13 cellular contexts compared by ENCODE assay signal in genomic region chr10:119283387-119283786, GRCh38.
DNase-seq lines count a peak whose midpoint lies in the region; ATAC-seq and TF ChIP-seq lines count a peak whose summit lies in the region.
"Had no signal": no experiment of that assay in that cellular context is flagged by ENCODE, and none has a peak within 500 bp of the region (broad histone marks: within the 10 kb centered on the region; RNA-seq: fewer than 3 reads in every experiment).

No MANE protein-coding gene starts in this region.

- TF ChIP-seq CTCF in mucosa of descending colon (IDR thresholded peaks at IDR 0.05) (no peak), GM10248 (IDR thresholded peaks at IDR 0.05; ENCODE audit: control extremely low read depth, extremely low read depth, low read depth, missing control alignments) (no peak)

- no peak overlapping the region for H2AK5ac ChIP-seq in neuronal stem cell (ENCODE audit: low read depth, low read length)

- POLR2A ChIA-PET in GM10248 (lab: Yijun Ruan, JAX): no interaction called here

- no peak overlapping the region for H3K14ac ChIP-seq in neuronal stem cell (ENCODE audit: low read length)

- no peaks in the 10 kb centered on the region for H3K9me3 ChIP-seq in CD4-positive, CD25-positive, alpha-beta regulatory T cell (ENCODE audit: control insufficient read depth in 2 of 2, low read length in 2 of 2)
- H3K9me3 ChIP-seq in neuronal stem cell (replicated peaks in 1 of 2; ENCODE audit: control insufficient read depth in 2 of 2, insufficient read depth in 1 of 2, low read depth in 1 of 2, low read length in 2 of 2) (no peaks in the 10 kb centered on the region), mucosa of descending colon (no peaks in the 10 kb centered on the region)
- H3K9me3 ChIP-seq: BLaER1 had no signal

- no peak overlapping the region for H2AFZ ChIP-seq in neuronal stem cell (ENCODE audit: low read length)

- H3K79me1 ChIP-seq in neuronal stem cell (ENCODE audit: low read depth, low read length): peaks cover 4% of the 10 kb centered on the region

- CTCF ChIA-PET in GM10248 (lab: Yijun Ruan, JAX): interaction anchor here (1.3 to 4.9 kb wide), 4 partner anchors 10 to 76 kb away, joined by 5 to 32 read pairs (median 13); partner anchors contain the start of gene GRK5

- no peak for ATAC-seq in CD4-positive, CD25-positive, alpha-beta regulatory T cell (ENCODE audit: low read depth in 2 of 2)
- peak; percentile 3 for ATAC-seq in GM18868 (IDR thresholded peaks at IDR 0.05; ENCODE audit: unreplicated experiment)
- no peak for ATAC-seq in activated T-helper 17 cell treated with anti-CD3 and anti-CD28 coated beads, Interleukin-2, amount 50 U/mL, for 72 hours (replicated peaks)
- no peak for ATAC-seq in activated CD4-positive, CD25-positive, alpha-beta regulatory T cell treated with anti-CD3 and anti-CD28 coated beads, Interleukin-2, amount 50 U/mL, for 24 hours
- ATAC-seq in mucosa of descending colon: no peak

- intact Hi-C loops in mucosa of descending colon (cut with DNase I, micrococcal nuclease): no loop called here

- no peak for DNase-seq in CD4-positive, CD25-positive, alpha-beta regulatory T cell
- DNase-seq in neuronal stem cell (ENCODE audit: low spot score): no peak
- no peak for DNase-seq in NCI-H1048 (lab: John Stamatoyannopoulos, UW)
- DNase-seq in mucosa of descending colon: no peak
- no peak for DNase-seq in GM10248 (ENCODE audit: extremely low spot score)
- DNase-seq: activated CD4-positive, CD25-positive, alpha-beta regulatory T cell treated with anti-CD3 and anti-CD28 coated beads, Interleukin-2, amount 50 U/mL, for 72 hours; NCI-H1105; NCI-H226; stimulated activated CD4-positive, alpha-beta T cell treated with anti-CD3 and anti-CD28 coated beads, Interleukin-2, amount 100 ng/mL, for 48 hours had no signal

- no peak overlapping the region for H3K4me2 ChIP-seq in neuronal stem cell (ENCODE audit: insufficient read depth, low read length, poor library complexity, severe bottlenecking)

- H3K27ac ChIP-seq in CD4-positive, CD25-positive, alpha-beta regulatory T cell (ENCODE audit: insufficient read depth, low read length, poor library complexity, severe bottlenecking): peak overlapping the region; percentile 39
- no peak overlapping the region for H3K27ac ChIP-seq in neuronal stem cell (replicated peaks; ENCODE audit: low read length)
- H3K27ac ChIP-seq: BLaER1 had no signal

- H3K4me1 Mint-ChIP-seq in CD4-positive, CD25-positive, alpha-beta regulatory T cell: peaks cover 15 to 94% (median 59%) of the 10 kb centered on the region in 4 donors
- H3K4me1 Mint-ChIP-seq in activated T-helper 17 cell treated with anti-CD3 and anti-CD28 coated beads, Interleukin-2, amount 50 U/mL, for 72 hours: peaks cover 34% of the 10 kb centered on the region

- no peaks in the 10 kb centered on the region for H3K9me3 Mint-ChIP-seq in CD4-positive, CD25-positive, alpha-beta regulatory T cell
- H3K9me3 Mint-ChIP-seq in activated T-helper 17 cell treated with anti-CD3 and anti-CD28 coated beads, Interleukin-2, amount 50 U/mL, for 72 hours: no peaks in the 10 kb centered on the region

- H3K4me3 ChIP-seq in CD4-positive, CD25-positive, alpha-beta regulatory T cell (ENCODE audit: low read depth, low read length): peak overlapping the region; percentile 64
- H3K4me3 ChIP-seq in neuronal stem cell (ENCODE audit: low read length in 2 of 2): no peak overlapping the region
- no peak overlapping the region for H3K4me3 ChIP-seq in mucosa of descending colon
- H3K4me3 ChIP-seq: BLaER1 had no signal

- no peaks in the 10 kb centered on the region for H3K27me3 Mint-ChIP-seq in CD4-positive, CD25-positive, alpha-beta regulatory T cell
- H3K27me3 Mint-ChIP-seq in activated T-helper 17 cell treated with anti-CD3 and anti-CD28 coated beads, Interleukin-2, amount 50 U/mL, for 72 hours: no peaks in the 10 kb centered on the region

- H4K8ac ChIP-seq in neuronal stem cell (ENCODE audit: low read depth, low read length): no peak overlapping the region

- H3K27ac Mint-ChIP-seq in CD4-positive, CD25-positive, alpha-beta regulatory T cell: peak overlapping the region; percentile 82 to 92 (median 87)
- peak overlapping the region; percentile 83 for H3K27ac Mint-ChIP-seq in activated T-helper 17 cell treated with anti-CD3 and anti-CD28 coated beads, Interleukin-2, amount 50 U/mL, for 72 hours

- peak overlapping the region in 3 of 4 donors; percentile 48 to 85 (median 80) for H3K4me3 Mint-ChIP-seq in CD4-positive, CD25-positive, alpha-beta regulatory T cell
- peak overlapping the region; percentile 51 for H3K4me3 Mint-ChIP-seq in activated T-helper 17 cell treated with anti-CD3 and anti-CD28 coated beads, Interleukin-2, amount 50 U/mL, for 72 hours

- no peak overlapping the region for H3K23ac ChIP-seq in neuronal stem cell (ENCODE audit: low read depth, low read length, poor library complexity)

- peak overlapping the region; percentile 33 for H3K18ac ChIP-seq in neuronal stem cell (ENCODE audit: low read length)

- WGBS in neuronal stem cell (ENCODE audit: extremely low coverage in 2 of 2, insufficient read length in 2 of 2, insufficient replicate concordance in 1 of 2), 2 donors: no CpG with 5 or more reads among the region's 5 CpGs

- H2BK12ac ChIP-seq in neuronal stem cell (ENCODE audit: low read length): no peak overlapping the region

- no peaks in the 10 kb centered on the region for H3K27me3 ChIP-seq in CD4-positive, CD25-positive, alpha-beta regulatory T cell (ENCODE audit: control insufficient read depth, insufficient read depth, low read length)
- H3K27me3 ChIP-seq in neuronal stem cell (ENCODE audit: control insufficient read depth in 3 of 3, insufficient read depth in 3 of 3, low read depth in 1 of 3, low read length in 3 of 3): no peaks in the 10 kb centered on the region
- H3K27me3 ChIP-seq: BLaER1 had no signal

- no peaks in the 10 kb centered on the region for H3K36me3 Mint-ChIP-seq in CD4-positive, CD25-positive, alpha-beta regulatory T cell
- H3K36me3 Mint-ChIP-seq in activated T-helper 17 cell treated with anti-CD3 and anti-CD28 coated beads, Interleukin-2, amount 50 U/mL, for 72 hours (ENCODE audit: low read depth): no peaks in the 10 kb centered on the region

- H3K4ac ChIP-seq in neuronal stem cell (ENCODE audit: low read length): peak overlapping the region; percentile 68

- H3K4me1 ChIP-seq in CD4-positive, CD25-positive, alpha-beta regulatory T cell (ENCODE audit: control insufficient read depth, insufficient read depth, low read length, poor library complexity, severe bottlenecking): peaks cover 58% of the 10 kb centered on the region
- H3K4me1 ChIP-seq in neuronal stem cell (ENCODE audit: control insufficient read depth in 2 of 2, insufficient read depth in 1 of 2, low read depth in 1 of 2, low read length in 2 of 2): peaks cover 0 to 6% of the 10 kb centered on the region in 2 donors
- peaks cover 2% of the 10 kb centered on the region for H3K4me1 ChIP-seq in mucosa of descending colon (ENCODE audit: low read depth)

- H3K36me3 ChIP-seq in CD4-positive, CD25-positive, alpha-beta regulatory T cell (ENCODE audit: control insufficient read depth, insufficient read depth, low read length): no peaks in the 10 kb centered on the region
- H3K36me3 ChIP-seq in neuronal stem cell (replicated peaks in 1 of 2; ENCODE audit: control insufficient read depth in 2 of 2, insufficient read depth in 2 of 2, low read length in 2 of 2): no peaks in the 10 kb centered on the region
- no peaks in the 10 kb centered on the region for H3K36me3 ChIP-seq in mucosa of descending colon (ENCODE audit: low read depth)
- H3K36me3 ChIP-seq: BLaER1 had no signal

- H4K91ac ChIP-seq in neuronal stem cell (ENCODE audit: low read depth, low read length, poor library complexity): no peak overlapping the region

- H2BK15ac ChIP-seq in neuronal stem cell (ENCODE audit: low read length): no peak overlapping the region

- peak overlapping the region; percentile 46 for H2BK5ac ChIP-seq in neuronal stem cell (ENCODE audit: low read length)

- H3K9ac ChIP-seq in neuronal stem cell (ENCODE audit: low read depth, low read length, poor library complexity): no peak overlapping the region
- H3K9ac ChIP-seq: BLaER1 had no signal

- H2BK120ac ChIP-seq in neuronal stem cell (ENCODE audit: low read depth, low read length): no peak overlapping the region
